Comparison of ENCODE assay signal across 1 cellular context in the genomic region with DNA sequence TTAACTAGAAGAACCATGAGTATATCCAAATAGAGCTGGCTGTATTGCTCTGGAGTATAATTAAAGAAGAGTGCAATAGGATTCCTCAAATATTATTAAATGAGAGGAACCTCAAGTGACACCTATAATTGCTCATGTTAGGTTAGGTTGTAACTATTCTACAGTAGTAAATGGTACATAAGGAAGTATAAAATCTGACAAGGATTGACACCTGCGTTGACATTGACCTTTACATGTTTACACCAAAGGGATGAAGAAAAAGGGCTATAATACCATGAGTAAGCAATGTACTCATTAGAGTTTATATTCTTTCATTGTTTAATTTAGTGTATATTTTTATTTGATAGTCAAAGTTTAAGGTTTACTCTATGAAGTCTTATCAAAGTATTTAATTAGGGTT.
TF ChIP-seq lines count a peak whose summit lies in the region.

No MANE protein-coding gene starts in this region.

TF ChIP-seq in HepG2, 621 proteins besides CTCF, POLR2A, EP300 and RAD21 (continued from another document):
- TF ChIP-seq, protein P1, sequence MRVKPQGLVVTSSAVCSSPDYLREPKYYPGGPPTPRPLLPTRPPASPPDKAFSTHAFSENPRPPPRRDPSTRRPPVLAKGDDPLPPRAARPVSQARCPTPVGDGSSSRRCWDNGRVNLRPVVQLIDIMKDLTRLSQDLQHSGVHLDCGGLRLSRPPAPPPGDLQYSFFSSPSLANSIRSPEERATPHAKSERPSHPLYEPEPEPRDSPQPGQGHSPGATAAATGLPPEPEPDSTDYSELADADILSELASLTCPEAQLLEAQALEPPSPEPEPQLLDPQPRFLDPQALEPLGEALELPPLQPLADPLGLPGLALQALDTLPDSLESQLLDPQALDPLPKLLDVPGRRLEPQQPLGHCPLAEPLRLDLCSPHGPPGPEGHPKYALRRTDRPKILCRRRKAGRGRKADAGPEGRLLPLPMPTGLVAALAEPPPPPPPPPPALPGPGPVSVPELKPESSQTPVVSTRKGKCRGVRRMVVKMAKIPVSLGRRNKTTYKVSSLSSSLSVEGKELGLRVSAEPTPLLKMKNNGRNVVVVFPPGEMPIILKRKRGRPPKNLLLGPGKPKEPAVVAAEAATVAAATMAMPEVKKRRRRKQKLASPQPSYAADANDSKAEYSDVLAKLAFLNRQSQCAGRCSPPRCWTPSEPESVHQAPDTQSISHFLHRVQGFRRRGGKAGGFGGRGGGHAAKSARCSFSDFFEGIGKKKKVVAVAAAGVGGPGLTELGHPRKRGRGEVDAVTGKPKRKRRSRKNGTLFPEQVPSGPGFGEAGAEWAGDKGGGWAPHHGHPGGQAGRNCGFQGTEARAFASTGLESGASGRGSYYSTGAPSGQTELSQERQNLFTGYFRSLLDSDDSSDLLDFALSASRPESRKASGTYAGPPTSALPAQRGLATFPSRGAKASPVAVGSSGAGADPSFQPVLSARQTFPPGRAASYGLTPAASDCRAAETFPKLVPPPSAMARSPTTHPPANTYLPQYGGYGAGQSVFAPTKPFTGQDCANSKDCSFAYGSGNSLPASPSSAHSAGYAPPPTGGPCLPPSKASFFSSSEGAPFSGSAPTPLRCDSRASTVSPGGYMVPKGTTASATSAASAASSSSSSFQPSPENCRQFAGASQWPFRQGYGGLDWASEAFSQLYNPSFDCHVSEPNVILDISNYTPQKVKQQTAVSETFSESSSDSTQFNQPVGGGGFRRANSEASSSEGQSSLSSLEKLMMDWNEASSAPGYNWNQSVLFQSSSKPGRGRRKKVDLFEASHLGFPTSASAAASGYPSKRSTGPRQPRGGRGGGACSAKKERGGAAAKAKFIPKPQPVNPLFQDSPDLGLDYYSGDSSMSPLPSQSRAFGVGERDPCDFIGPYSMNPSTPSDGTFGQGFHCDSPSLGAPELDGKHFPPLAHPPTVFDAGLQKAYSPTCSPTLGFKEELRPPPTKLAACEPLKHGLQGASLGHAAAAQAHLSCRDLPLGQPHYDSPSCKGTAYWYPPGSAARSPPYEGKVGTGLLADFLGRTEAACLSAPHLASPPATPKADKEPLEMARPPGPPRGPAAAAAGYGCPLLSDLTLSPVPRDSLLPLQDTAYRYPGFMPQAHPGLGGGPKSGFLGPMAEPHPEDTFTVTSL (CRISPR knock-in tag; IDR thresholded peaks at IDR 0.05; ENCODE audit: borderline replicate concordance) = no peak
- no peak for TF ChIP-seq RBFOX2 (IDR thresholded peaks at IDR 0.05; ENCODE audit: low read depth, low read length)
- no peak for TF ChIP-seq NR3C1 (CRISPR knock-in tag; IDR thresholded peaks at IDR 0.05)
- no peak for TF ChIP-seq PHF8 (CRISPR knock-in tag; IDR thresholded peaks at IDR 0.05)
- TF ChIP-seq ZNF318 (CRISPR knock-in tag; IDR thresholded peaks at IDR 0.05) = no peak
- TF ChIP-seq MAFG (CRISPR knock-in tag; IDR thresholded peaks at IDR 0.05) = no peak
- no peak for TF ChIP-seq POLR2AphosphoS2 (IDR thresholded peaks at IDR 0.05; ENCODE audit: low read depth, low read length)
TF ChIP-seq in HepG2: peak in this region for 0.
